14 cellular contexts compared by ENCODE assay signal in genomic region chr6:11211235-11211634, GRCh38. TPM values are rescaled to one million over a fixed set of nuclear protein-coding genes. Genes with fewer than 3 reads are reported as not detected.
DNase-seq lines count a peak whose midpoint lies in the region; ATAC-seq and TF ChIP-seq lines count a peak whose summit lies in the region.
"Had no signal": no experiment of that assay in that cellular context is flagged by ENCODE, and none has a peak within 500 bp of the region (broad histone marks: within the 10 kb centered on the region; RNA-seq: fewer than 3 reads in every experiment).

No MANE protein-coding gene starts in this region.

- H3K9me3 ChIP-seq in ascending aorta: no peaks in the 10 kb centered on the region
- no peaks in the 10 kb centered on the region for H3K9me3 ChIP-seq in thoracic aorta

- no peaks in the 10 kb centered on the region for H3K27me3 ChIP-seq in ascending aorta
- no peaks in the 10 kb centered on the region for H3K27me3 ChIP-seq in thoracic aorta (replicated peaks; ENCODE audit: insufficient read depth)

- H3K4me1 Mint-ChIP-seq in activated CD8-positive, alpha-beta memory T cell treated with anti-CD3 and anti-CD28 coated beads, Interleukin-2, amount 10 ng/mL, durations not matched to agents 7 days and 5 days: peaks cover 62% of the 10 kb centered on the region
- peaks cover 63% of the 10 kb centered on the region for H3K4me1 Mint-ChIP-seq in mesothelial cell of epicardium

- no peak overlapping the region for H3K4me3 Mint-ChIP-seq in activated CD8-positive, alpha-beta memory T cell treated with anti-CD3 and anti-CD28 coated beads, Interleukin-2, amount 10 ng/mL, durations not matched to agents 7 days and 5 days
- no peak overlapping the region for H3K4me3 Mint-ChIP-seq in mesothelial cell of epicardium

- peaks cover 48 to 86% of the 10 kb centered on the region in 2 donors for H3K4me1 ChIP-seq in ascending aorta
- H3K4me1 ChIP-seq in thoracic aorta (ENCODE audit: control insufficient read depth in 1 of 2, low read depth in 2 of 2): peaks cover 83 to 98% of the 10 kb centered on the region in 2 donors

- peaks cover 83% of the 10 kb centered on the region for H3K36me3 Mint-ChIP-seq in activated CD8-positive, alpha-beta memory T cell treated with anti-CD3 and anti-CD28 coated beads, Interleukin-2, amount 10 ng/mL, durations not matched to agents 7 days and 5 days
- peaks cover 11% of the 10 kb centered on the region for H3K36me3 Mint-ChIP-seq in mesothelial cell of epicardium

- peak overlapping the region; percentile 67 for H3K27ac Mint-ChIP-seq in activated CD8-positive, alpha-beta memory T cell treated with anti-CD3 and anti-CD28 coated beads, Interleukin-2, amount 10 ng/mL, durations not matched to agents 7 days and 5 days
- peak overlapping the region; percentile 27 for H3K27ac Mint-ChIP-seq in mesothelial cell of epicardium

- H3K9me3 Mint-ChIP-seq in activated CD8-positive, alpha-beta memory T cell treated with anti-CD3 and anti-CD28 coated beads, Interleukin-2, amount 10 ng/mL, durations not matched to agents 7 days and 5 days (ENCODE audit: low read depth): no peaks in the 10 kb centered on the region
- no peaks in the 10 kb centered on the region for H3K9me3 Mint-ChIP-seq in mesothelial cell of epicardium

- H3K4me3 ChIP-seq in ascending aorta (peak overlapping the region in 1 of 2 donors; percentile 40), thoracic aorta (peak overlapping the region; percentile 47)
- H3K4me3 ChIP-seq: GM12878 had no signal

- ATAC-seq in activated CD8-positive, alpha-beta memory T cell treated with anti-CD3 and anti-CD28 coated beads, Interleukin-2, amount 10 ng/mL, durations not matched to agents 7 days and 5 days: no peak
- ATAC-seq in thoracic aorta (ENCODE audit: insufficient number of reproducible peaks, low FRiP score, low read depth): no peak
- ATAC-seq: GM12878 had no signal

- CTCF ChIA-PET in activated CD8-positive, alpha-beta memory T cell treated with anti-CD3 and anti-CD28 coated beads, Interleukin-2, amount 10 ng/mL, durations not matched to agents 7 days and 5 days (lab: Charles Lee): interaction anchor here (3.5 kb wide), 1 partner anchor 22 kb away, joined by 11 read pairs; the partner anchor contains the start of gene NEDD9

- intact Hi-C loops in ascending aorta (cut with DNase I): no loop called here

- peaks cover 34 to 60% of the 10 kb centered on the region in 2 donors for H3K36me3 ChIP-seq in ascending aorta
- peaks cover 3% of the 10 kb centered on the region for H3K36me3 ChIP-seq in thoracic aorta

- H3K27me3 Mint-ChIP-seq in activated CD8-positive, alpha-beta memory T cell treated with anti-CD3 and anti-CD28 coated beads, Interleukin-2, amount 10 ng/mL, durations not matched to agents 7 days and 5 days: no peaks in the 10 kb centered on the region
- H3K27me3 Mint-ChIP-seq in mesothelial cell of epicardium (ENCODE audit: low read depth): no peaks in the 10 kb centered on the region

- peak overlapping the region; percentile 91 to 94 for H3K27ac ChIP-seq in ascending aorta
- peak overlapping the region; percentile 91 to 97 for H3K27ac ChIP-seq in thoracic aorta

- TF ChIP-seq CTCF in ascending aorta (IDR thresholded peaks at IDR 0.05) (no peak), mesothelial cell of epicardium (IDR thresholded peaks at IDR 0.05; ENCODE audit: unreplicated experiment) (no peak), thoracic aorta (IDR thresholded peaks at IDR 0.05) (no peak)

- no peak for DNase-seq in activated CD8-positive, alpha-beta memory T cell treated with anti-CD3 and anti-CD28 coated beads, Interleukin-2, amount 10 ng/mL, durations not matched to agents 7 days and 5 days
- DNase-seq in activated CD8-positive, alpha-beta memory T cell treated with anti-CD3 and anti-CD28 coated beads for 24 hours: no peak
- DNase-seq in ascending aorta (ENCODE audit: low spot score in 2 of 2) (no peak), mesothelial cell of epicardium (ENCODE audit: low spot score in 2 of 2, unreplicated experiment in 2 of 2) (no peak), thoracic aorta (ENCODE audit: low spot score) (no peak), DMS 273 treated with DMSO at 0.1 percent for 48 hours (lab: John Stamatoyannopoulos, UW) (no peak), NCI-H345 treated with DMSO at 0.1 percent for 48 hours (lab: John Stamatoyannopoulos, UW; ENCODE audit: unreplicated experiment) (no peak), germinal center (ENCODE audit: low spot score) (no peak)
- DNase-seq: activated CD4-positive, alpha-beta T cell treated with anti-CD3 and anti-CD28 coated beads, Interleukin-2, amount 50 U/mL, for 4 hours; Karpas-422; NCI-H1694; NCI-H526 treated with DMSO at 0.1 percent for 48 hours; T1000 had no signal

RNA-seq across cellular contexts. Expression of gene NEDD9, which starts 21.2 kb away (rescaled TPM):
- 100 to 1,000 TPM in 1 of 2 experiments, 10 to 100 TPM in 1; 84.5 to 114 TPM for total RNA-seq in activated CD8-positive, alpha-beta memory T cell treated with anti-CD3 and anti-CD28 coated beads, Interleukin-2, amount 10 ng/mL, durations not matched to agents 7 days and 5 days
- total RNA-seq in ascending aorta (150 TPM), mesothelial cell of epicardium (25.5 to 28.6 TPM (median 27.4 TPM) in 3 replicates), thoracic aorta (100 to 1,000 TPM; 122 to 181 TPM)
